Comparison of ENCODE assay signal across 11 cellular contexts in the genomic region with DNA sequence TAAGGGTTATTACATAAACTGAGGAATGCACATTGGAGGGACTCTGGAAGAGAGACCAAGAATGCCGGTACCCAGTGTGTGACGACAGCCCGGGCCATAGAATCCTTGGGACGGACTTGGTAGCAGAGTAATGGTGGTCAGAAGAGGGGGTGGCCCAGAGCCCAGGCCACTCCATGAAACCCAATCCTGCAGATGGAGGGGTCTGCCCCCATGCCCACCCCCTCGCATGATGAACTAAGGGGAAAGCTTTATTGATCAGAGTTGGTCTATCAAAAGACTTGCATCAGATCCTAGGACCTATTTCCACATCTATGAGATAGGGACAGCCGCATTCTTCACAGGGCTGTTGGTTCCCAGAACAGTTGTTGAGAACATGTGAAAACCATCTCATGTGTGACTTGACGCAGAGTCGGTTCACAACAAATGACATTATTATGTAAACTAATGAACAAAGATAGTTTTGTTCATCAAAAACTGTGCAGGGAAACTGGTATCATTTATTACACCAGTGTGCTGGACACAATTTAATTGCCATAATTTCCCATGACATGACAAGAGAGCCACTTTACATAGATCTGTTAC. TPM values are rescaled to one million over a fixed set of nuclear protein-coding genes. Genes with fewer than 3 reads are reported as not detected.
A peak's percentile ranks its signal among the peaks of the same experiment; 100 is the strongest.
DNase-seq lines count a peak whose midpoint lies in the region; ATAC-seq, FAIRE-seq and TF ChIP-seq lines count a peak whose summit lies in the region.
"Had no signal": no experiment of that assay in that cellular context is flagged by ENCODE, and none has a peak within 500 bp of the region (broad histone marks: within the 10 kb centered on the region; RNA-seq: fewer than 3 reads in every experiment).

No MANE protein-coding gene starts in this region.

- SMC1A ChIA-PET in GM12878 (lab: Charles Lee; ENCODE audit: uncharacterized antibody, unreplicated experiment), result interaction anchor here (0.6 to 6.4 kb wide), 4 partner anchors 12 to 142 kb away, joined by 3 to 49 read pairs (median 3); no protein-coding TSS in a partner anchor

- H3K4me2 ChIP-seq in GM23338 (no peak overlapping the region), GM12878 (ENCODE audit: control insufficient read depth, insufficient read depth) (no peak overlapping the region), HepG2 (ENCODE audit: low read depth, low read length) (no peak overlapping the region), osteoblast (ENCODE audit: insufficient read depth, low read length) (no peak overlapping the region)

- H3K4me1 ChIP-seq in GM23338 (ENCODE audit: insufficient read depth), result peaks cover 9% of the 10 kb centered on the region
- H3K4me1 ChIP-seq in GM12878 (ENCODE audit: control insufficient read depth, insufficient read depth, low read length), result no peaks in the 10 kb centered on the region; the same call in 1 of the 2 replicates
- H3K4me1 ChIP-seq in HepG2 (ENCODE audit: insufficient read depth, low read length), result peaks cover 20% of the 10 kb centered on the region
- peaks cover 9% of the 10 kb centered on the region for H3K4me1 ChIP-seq in osteoblast (ENCODE audit: insufficient read depth, low read length)

- H2AFZ ChIP-seq in GM23338 (no peak overlapping the region), GM12878 (ENCODE audit: control insufficient read depth, low read depth, low read length) (no peak overlapping the region), HepG2 (ENCODE audit: low read length) (no peak overlapping the region), osteoblast (ENCODE audit: low read length) (no peak overlapping the region)

- WGBS in GM12878 (ENCODE audit: insufficient coverage, insufficient replicate concordance, low lambda C conversion rate, missing lambda C conversion rate), result 98% methylated on average over 8 of the region's 8 CpGs
- 80% methylated on average over 8 of the region's 8 CpGs for WGBS in HepG2 (ENCODE audit: low lambda C conversion rate)

- H4K20me1 ChIP-seq in GM23338 (replicated peaks; ENCODE audit: insufficient read depth), result peaks cover 15% of the 10 kb centered on the region
- no peaks in the 10 kb centered on the region for H4K20me1 ChIP-seq in GM12878 (ENCODE audit: control insufficient read depth, insufficient read depth)
- H4K20me1 ChIP-seq in HepG2 (ENCODE audit: insufficient read depth, low read length), result peaks cover 20% of the 10 kb centered on the region
- H4K20me1 ChIP-seq in osteoblast (ENCODE audit: insufficient read depth, low read length), result peaks cover 12% of the 10 kb centered on the region

- H3K79me2 ChIP-seq in GM23338 (replicated peaks; ENCODE audit: insufficient read depth) (no peaks in the 10 kb centered on the region), GM12878 (ENCODE audit: control insufficient read depth, insufficient read depth, low read length) (no peaks in the 10 kb centered on the region), HepG2 (ENCODE audit: insufficient read depth, low read length) (no peaks in the 10 kb centered on the region), osteoblast (ENCODE audit: insufficient read depth, low read length) (peaks cover 5% of the 10 kb centered on the region)

- H3K4me3 Mint-ChIP-seq in GM23338, result no peak overlapping the region
- H3K4me3 Mint-ChIP-seq: activated B cell treated with CpG ODN at 0.5 μM for 24 hours; activated naive CD4-positive, alpha-beta T cell treated with anti-CD3 and anti-CD28 coated beads, Interleukin-2, amount 10 ng/mL, durations not matched to agents 7 days and 5 days had no signal

- TF ChIP-seq EP300 in GM12878 (IDR thresholded peaks at IDR 0.05; ENCODE audit: borderline replicate concordance in 1 of 2, control insufficient read depth in 1 of 2, low read depth in 2 of 2, low read length in 2 of 2), result no peak
- no peak for TF ChIP-seq EP300 in HepG2 (IDR thresholded peaks at IDR 0.05; ENCODE audit: low read depth in 2 of 2, low read length in 2 of 2)
- no peak for TF ChIP-seq EP300 in HepG2 (CRISPR knock-in tag; IDR thresholded peaks at IDR 0.05; ENCODE audit: borderline replicate concordance)

- intact Hi-C loops in GM12878 (cut with micrococcal nuclease; ENCODE audit: unreplicated experiment) (loop anchor here (2.0 to 5.0 kb wide), 3 partner anchors 128 to 211 kb away; no protein-coding TSS in a partner anchor), HepG2 (cut with micrococcal nuclease; ENCODE audit: unreplicated experiment) (loop anchor here (1.0 to 2.0 kb wide), 2 partner anchors 129 to 147 kb away; no protein-coding TSS in a partner anchor)

- no peak for FAIRE-seq in GM12878 (lab: Jason Lieb, UNC)
- FAIRE-seq in HepG2 (lab: Jason Lieb, UNC), result no peak

- no peak overlapping the region for H3K27ac Mint-ChIP-seq in GM23338
- H3K27ac Mint-ChIP-seq: activated B cell treated with CpG ODN at 0.5 μM for 24 hours had no signal

- H3K4me3 ChIP-seq in GM23338 (no peak overlapping the region), GM12878 (no peak overlapping the region), HepG2 (replicated peaks in 1 of 3; ENCODE audit: insufficient read depth in 1 of 3, low read depth in 2 of 3, low read length in 3 of 3) (no peak overlapping the region), osteoblast (ENCODE audit: insufficient read depth, low read length) (no peak overlapping the region)
- H3K4me3 ChIP-seq: gastrocnemius medialis had no signal

- H3K9me3 ChIP-seq in GM12878 (replicated peaks; ENCODE audit: control insufficient read depth, insufficient read depth, low read length), result no peaks in the 10 kb centered on the region
- no peaks in the 10 kb centered on the region for H3K9me3 ChIP-seq in HepG2 (ENCODE audit: low read length)
- no peaks in the 10 kb centered on the region for H3K9me3 ChIP-seq in osteoblast (ENCODE audit: low read depth, low read length)
- H3K9me3 ChIP-seq: gastrocnemius medialis had no signal

- RAD21 ChIA-PET in GM12878 (lab: Charles Lee; ENCODE audit: unreplicated experiment), result interaction anchor here (0.8 to 1.5 kb wide), 4 partner anchors 129 to 418 kb away, joined by 3 to 5 read pairs (median 4); no protein-coding TSS in a partner anchor

- CTCF ChIA-PET in GM12878 (lab: Yijun Ruan, JAX) (interaction anchor here (0.7 to 12.7 kb wide), 7 partner anchors 12 to 210 kb away, joined by 3 to 119 read pairs (median 9); no protein-coding TSS in a partner anchor), HepG2 (lab: Yijun Ruan, JAX; ENCODE audit: low intra/inter-chr PET ratio, low total read pairs) (interaction anchor here (1.1 to 2.2 kb wide), 3 partner anchors 128 to 150 kb away, joined by 3 to 16 read pairs (median 15); no protein-coding TSS in a partner anchor)

- TF ChIP-seq POLR2A in GM12878 (IDR thresholded peaks at IDR 0.05; ENCODE audit: low read depth, low read length) (no peak), HepG2 (IDR thresholded peaks at IDR 0.05; ENCODE audit: insufficient read depth in 1 of 2, low read depth in 2 of 2, low read length in 2 of 2) (no peak)

- H3K9me3 Mint-ChIP-seq in GM23338, result no peaks in the 10 kb centered on the region
- H3K9me3 Mint-ChIP-seq: activated B cell treated with CpG ODN at 0.5 μM for 24 hours; activated naive CD4-positive, alpha-beta T cell treated with anti-CD3 and anti-CD28 coated beads, Interleukin-2, amount 10 ng/mL, durations not matched to agents 7 days and 5 days had no signal

- BruUV-seq in GM12878 (replicated peaks; lab: Mats Ljungman, UMichigan) (no TSS peak), HepG2 (replicated peaks; lab: Mats Ljungman, UMichigan) (no TSS peak)

- ATAC-seq in GM23338, result peak; percentile 27
- peak; percentile 19 for ATAC-seq in GM12878
- peak; percentile 36 for ATAC-seq in HepG2
- no peak for ATAC-seq in HG03139 (IDR thresholded peaks at IDR 0.05; ENCODE audit: unreplicated experiment)
- ATAC-seq in HG03108 (IDR thresholded peaks at IDR 0.05; ENCODE audit: unreplicated experiment), result no peak

- H3K27ac ChIP-seq in 22Rv1 (peak overlapping the region; percentile 27), GM23338 (ENCODE audit: low read depth) (peak overlapping the region; percentile 84), GM12878 (ENCODE audit: control insufficient read depth, insufficient read depth) (no peak overlapping the region), HepG2 (ENCODE audit: extremely low read length, insufficient read depth, low read length) (no peak overlapping the region), osteoblast (ENCODE audit: low read depth, low read length) (no peak overlapping the region)

- POLR2A ChIA-PET in GM12878 (lab: Charles Lee) (no interaction called here), HepG2 (lab: Yijun Ruan, JAX) (no interaction called here)

- H3K9ac ChIP-seq in GM12878 (ENCODE audit: control insufficient read depth, insufficient read depth, low read length) (no peak overlapping the region), HepG2 (ENCODE audit: insufficient read depth, low read depth, low read length) (no peak overlapping the region)

- peaks cover 27% of the 10 kb centered on the region for H3F3A ChIP-seq in GM23338 (replicated peaks; ENCODE audit: low read depth)

- H3K36me3 Mint-ChIP-seq in GM23338 (ENCODE audit: low read depth), result peaks cover 30% of the 10 kb centered on the region

- H3K27me3 ChIP-seq in GM23338 (ENCODE audit: insufficient read depth), result no peaks in the 10 kb centered on the region
- H3K27me3 ChIP-seq in GM12878 (replicated peaks in 1 of 2; ENCODE audit: control insufficient read depth in 2 of 2, insufficient read depth in 2 of 2, low read length in 1 of 2), result no peaks in the 10 kb centered on the region
- no peaks in the 10 kb centered on the region for H3K27me3 ChIP-seq in HepG2 (ENCODE audit: control insufficient read depth in 1 of 2, insufficient read depth in 2 of 2, low read length in 2 of 2)
- H3K27me3 ChIP-seq in osteoblast (ENCODE audit: insufficient read depth, low read length), result no peaks in the 10 kb centered on the region
- H3K27me3 ChIP-seq: gastrocnemius medialis had no signal

- in situ Hi-C loops in GM12878 (cut with MboI), result no loop called here
- in situ Hi-C loops in HepG2 (cut with HindIII; ENCODE audit: extremely low pct_ligation_motif_present, low pct_unique_long_range_greater_than_20kb), result no loop called here

- H3K36me3 ChIP-seq in GM23338 (ENCODE audit: insufficient read depth) (peaks cover 4% of the 10 kb centered on the region; the same call in 1 of the 2 replicates), GM12878 (ENCODE audit: control insufficient read depth in 2 of 2, insufficient read depth in 2 of 2, low read length in 1 of 2) (peaks cover 10 to 12% of the 10 kb centered on the region in 2 experiments; a peak in 3 of 4 replicates), HepG2 (replicated peaks in 1 of 2; ENCODE audit: control insufficient read depth in 1 of 2, insufficient read depth in 2 of 2, low read length in 2 of 2) (peaks cover 20 to 23% of the 10 kb centered on the region in 2 experiments), osteoblast (ENCODE audit: insufficient read depth, low read length) (peaks cover 33% of the 10 kb centered on the region)

- no peaks in the 10 kb centered on the region for H3K9me2 ChIP-seq in GM23338 (ENCODE audit: insufficient read depth)

- peaks cover 19% of the 10 kb centered on the region for H3K27me3 Mint-ChIP-seq in GM23338 (ENCODE audit: insufficient read depth, low read depth, poor library complexity)
- H3K27me3 Mint-ChIP-seq: activated B cell treated with CpG ODN at 0.5 μM for 24 hours; activated naive CD4-positive, alpha-beta T cell treated with anti-CD3 and anti-CD28 coated beads, Interleukin-2, amount 10 ng/mL, durations not matched to agents 7 days and 5 days had no signal

- DNase-seq in GM23338 (ENCODE audit: low spot score), result no peak
- DNase-seq in GM12878 (ENCODE audit: low read depth, low spot score), result no peak
- no peak for DNase-seq in HepG2 (ENCODE audit: low spot score)
- no peak for DNase-seq in osteoblast (ENCODE audit: insufficient read length, low spot score, missing footprints)
- no peak for DNase-seq in epidermal melanocyte (ENCODE audit: insufficient read length, low spot score)
- DNase-seq: activated B cell treated with CpG ODN at 0.5 μM for 24 hours, gastrocnemius medialis had no signal

- TF ChIP-seq CTCF in 22Rv1 (IDR thresholded peaks at IDR 0.05), result no peak
- no peak for TF ChIP-seq CTCF in GM23338 (conservative IDR thresholded peaks at IDR 0.05; ENCODE audit: low read depth in 2 of 2)
- no peak for TF ChIP-seq CTCF in GM12878 (IDR thresholded peaks at IDR 0.05 in 2 of 3, conservative IDR thresholded peaks at IDR 0.05 in 1 of 3; ENCODE audit: control insufficient read depth in 2 of 3, extremely low read depth in 1 of 3, insufficient read depth in 1 of 3, low read depth in 3 of 3, low read length in 3 of 3)
- TF ChIP-seq CTCF in HepG2 (CRISPR knock-in tag; IDR thresholded peaks at IDR 0.05), result no peak
- TF ChIP-seq CTCF in osteoblast (IDR thresholded peaks at IDR 0.05; ENCODE audit: extremely low read depth, low read depth, low read length), result no peak

- TF ChIP-seq RAD21 in GM12878 (IDR thresholded peaks at IDR 0.05; ENCODE audit: insufficient read depth, low read depth, low read length) (no peak), HepG2 (CRISPR knock-in tag; IDR thresholded peaks at IDR 0.05) (no peak)

- H3K4me1 Mint-ChIP-seq in GM23338, result peaks cover 7% of the 10 kb centered on the region
- H3K4me1 Mint-ChIP-seq: activated naive CD4-positive, alpha-beta T cell treated with anti-CD3 and anti-CD28 coated beads, Interleukin-2, amount 10 ng/mL, durations not matched to agents 7 days and 5 days had no signal

RNA-seq across cellular contexts. Expression of a gene that starts 21.5 kb away (rescaled TPM):
- total RNA-seq in GM23338 (2014; rRNA removed; shearing (Covaris generic)), result 22.4 and 29.7 TPM in 2 replicates
- polyA plus RNA-seq in GM23338 (2016; fragmentation: Nextera tagmentation; extraction: Ambion mirVana) (5.2 and 5.8 TPM in 2 replicates), GM12878 (2011; rRNA removed) (0.13 and 0.46 TPM in 2 replicates), GM12878 (2014; fragmentation: Illumina TruSeq; extraction: Trizol) (0.04 TPM in 1 of 2 replicates, not detected in the other), GM12878 (2014; fragmentation: Nextera tagmentation; extraction: Ambion mirVana) (under 1 TPM in 1 of 2 experiments, not detected in 1; under 0.01 TPM), GM12878 (2014; rRNA removed) (0.10 and 0.23 TPM in 2 replicates), GM12878 (2016; fragmentation: Nextera tagmentation; extraction: Ambion mirVana) (under 1 TPM in 1 of 2 experiments, not detected in 1; 0.04 TPM), HepG2 (2011; rRNA removed) (0.84 and 0.85 TPM in 2 replicates)
- 0.06 and 0.24 TPM in 2 replicates for total RNA-seq in GM12878 (2013; cell fraction: nucleolus; rRNA removed)
- total RNA-seq in GM12878 (2014; rRNA removed) (under 0.01 TPM in 1 of 2 replicates, not detected in the other), GM12878 (2014; rRNA removed; fragmentation: Illumina TruSeq; extraction: Trizol) (0.05 and 0.09 TPM in 2 replicates), GM12878 (2021) (0.24 and 0.36 TPM in 2 replicates), HepG2 (2016; rRNA removed; fragmentation: Illumina TruSeq; extraction: Trizol) (0.18 and 0.49 TPM in 2 replicates), osteoblast (38.0 and 39.8 TPM in 2 replicates)
- 0.12 TPM for polyA plus RNA-seq in GM12878 (2011; ENCODE audit: low read depth)
- polyA plus RNA-seq in GM12878 (2011; cell fraction: cytosol; rRNA removed), result 0.57 and 0.70 TPM in 2 replicates
- polyA plus RNA-seq in GM12878 (2011; cell fraction: nucleus; rRNA removed), result 0.66 and 0.72 TPM in 2 replicates
- 0.08 and 0.22 TPM in 2 replicates for polyA plus RNA-seq in GM12878 (2012)
- polyA minus RNA-seq in GM12878 (2011; rRNA and poly(A)+ RNA removed), result 0.37 and 0.67 TPM in 2 replicates
- polyA minus RNA-seq in GM12878 (2011; cell fraction: cytosol; rRNA and poly(A)+ RNA removed), result 1.1 TPM in 1 of 2 replicates, not detected in the other
- 0.24 and 0.38 TPM in 2 replicates for polyA minus RNA-seq in GM12878 (2011; cell fraction: nucleus; rRNA and poly(A)+ RNA removed)
- total RNA-seq in HepG2 (2016; cell fraction: cytosol; rRNA removed; fragmentation: Illumina TruSeq; extraction: Trizol; ENCODE audit: low read depth), result 0.10 and 0.26 TPM in 2 replicates
- 0.25 and 0.61 TPM in 2 replicates for total RNA-seq in HepG2 (2016; cell fraction: insoluble cytoplasmic fraction; rRNA removed; fragmentation: Illumina TruSeq; extraction: Trizol)
- total RNA-seq in HepG2 (2016; cell fraction: membrane; rRNA removed; fragmentation: Illumina TruSeq; extraction: Trizol), result 0.24 and 0.40 TPM in 2 replicates
- 0.47 and 0.78 TPM in 2 replicates for total RNA-seq in HepG2 (2016; cell fraction: nucleus; rRNA removed; fragmentation: Illumina TruSeq; extraction: Trizol)
- polyA plus RNA-seq in HepG2 (2011; cell fraction: cytosol; rRNA removed), result 0.64 and 0.74 TPM in 2 replicates
- 1.3 and 1.4 TPM in 2 replicates for polyA plus RNA-seq in HepG2 (2011; cell fraction: nucleus; rRNA removed)
- 0.98 and 2.3 TPM in 2 replicates for polyA plus RNA-seq in HepG2 (2012)
- 0.11 and 0.24 TPM in 2 replicates for polyA plus RNA-seq in HepG2 (2016; cell fraction: cytosol; fragmentation: Illumina TruSeq; extraction: Trizol; ENCODE audit: low read depth)
- polyA plus RNA-seq in HepG2 (2016; cell fraction: insoluble cytoplasmic fraction; fragmentation: Illumina TruSeq; extraction: Trizol; ENCODE audit: low read depth), result 0.69 and 0.96 TPM in 2 replicates
- polyA plus RNA-seq in HepG2 (2016; cell fraction: membrane; fragmentation: Illumina TruSeq; extraction: Trizol; ENCODE audit: low read depth), result 0.35 and 0.79 TPM in 2 replicates
- 1.5 and 1.7 TPM in 2 replicates for polyA plus RNA-seq in HepG2 (2016; cell fraction: nucleus; fragmentation: Illumina TruSeq; extraction: Trizol; ENCODE audit: insufficient read depth, low read depth)
- 1.8 and 6.1 TPM in 2 replicates for polyA minus RNA-seq in HepG2 (2011; rRNA and poly(A)+ RNA removed; ENCODE audit: low replicate concordance)
- 0.89 and 2.0 TPM in 2 replicates for polyA minus RNA-seq in HepG2 (2011; cell fraction: cytosol; rRNA and poly(A)+ RNA removed)
- polyA minus RNA-seq in HepG2 (2011; cell fraction: nucleus; rRNA and poly(A)+ RNA removed), result 0.37 and 0.77 TPM in 2 replicates

Comparison
In these comparisons a context has a peak if more than half of its experiments do, and no peak if none do; other contexts are left out.
1. H3K27ac ChIP-seq: peak in 22Rv1 (single experiment) and GM23338 (single experiment); none in GM12878 (single experiment), HepG2 (single experiment) and osteoblast (single experiment).
2. ATAC-seq: peak in GM23338 (single experiment), GM12878 (single experiment) and HepG2 (single experiment); none in HG03139 (single experiment) and HG03108 (single experiment).
3. RNA of a gene that starts 21.5 kb away (total RNA-seq): 38.0 to 39.8 TPM in osteoblast and 22.4 to 29.7 TPM in GM23338; 0.10 to 0.78 TPM in HepG2 and under 0.01 to 0.36 TPM in GM12878; every median in the first group is over 10 times any median in the second.